In genomic region chr16:590165-590874, GRCh38 we compare ENCODE assay signal across 8 cellular contexts. TPM values are rescaled to one million over a fixed set of nuclear protein-coding genes. Genes with fewer than 3 reads are reported as not detected.
DNase-seq lines count a peak whose midpoint lies in the region; ATAC-seq and TF ChIP-seq lines count a peak whose summit lies in the region.

No MANE protein-coding gene starts in this region.

- ATAC-seq in naive thymus-derived CD8-positive, alpha-beta T cell: peak in 1 of 2 donors; percentile 0
- ATAC-seq in GM21529 (IDR thresholded peaks at IDR 0.05; ENCODE audit: unreplicated experiment): no peak

- TF ChIP-seq CTCF in dorsolateral prefrontal cortex (IDR thresholded peaks at IDR 0.05 in 54 of 56, conservative IDR thresholded peaks at IDR 0.05 in 2 of 56; ENCODE audit: low read depth in 1 of 56, partially characterized antibody in 56 of 56): peak in 1 of 56 donors; percentile 0

- H3K36me3 Mint-ChIP-seq in naive thymus-derived CD8-positive, alpha-beta T cell: peaks cover 0 to 2% (median 0%) of the 10 kb centered on the region in 3 donors

- no peaks in the 10 kb centered on the region for H3K27me3 Mint-ChIP-seq in naive thymus-derived CD8-positive, alpha-beta T cell

- intact Hi-C loops in dorsolateral prefrontal cortex (cut with DNase I): loop anchor here in 1 of 2 donors (5.0 kb wide), 1 partner anchor 47 kb away; the partner anchor contains the start of gene METTL26

- peak; percentile 75 for DNase-seq in DMS53 (lab: John Stamatoyannopoulos, UW)
- no peak for DNase-seq in DMS53 treated with DMSO at 0.1 percent for 48 hours (lab: John Stamatoyannopoulos, UW; ENCODE audit: unreplicated experiment)
- DNase-seq in M059J (ENCODE audit: low read depth): peak; percentile 31
- no peak for DNase-seq in dorsolateral prefrontal cortex
- DNase-seq in naive thymus-derived CD8-positive, alpha-beta T cell: peak in 1 of 10 donors; percentile 31
- no peak for DNase-seq in NCI-H1105 (lab: John Stamatoyannopoulos, UW)
- DNase-seq in NCI-H69 (lab: John Stamatoyannopoulos, UW): no peak

- H3K4me1 Mint-ChIP-seq in naive thymus-derived CD8-positive, alpha-beta T cell: peaks cover 24 to 46% (median 45%) of the 10 kb centered on the region in 4 donors

- H3K27me3 ChIP-seq in dorsolateral prefrontal cortex: no peaks in the 10 kb centered on the region

- H3K27ac Mint-ChIP-seq in naive thymus-derived CD8-positive, alpha-beta T cell: peak overlapping the region; percentile 74 to 98 (median 88)

- no peaks in the 10 kb centered on the region for H3K9me3 Mint-ChIP-seq in naive thymus-derived CD8-positive, alpha-beta T cell

- peak overlapping the region in 50 of 59 donors; percentile 32 to 88 (median 76) for H3K27ac ChIP-seq in dorsolateral prefrontal cortex

- H3K4me3 ChIP-seq in dorsolateral prefrontal cortex: peak overlapping the region; percentile 64 to 99 (median 89)

- POLR2A ChIA-PET in naive thymus-derived CD8-positive, alpha-beta T cell (lab: Charles Lee): interaction anchor here (0.6 to 1.2 kb wide), 4 partner anchors 41 to 99 kb away, joined by 3 to 5 read pairs (median 4); partner anchors contain the start of gene METTL26

- H3K4me3 Mint-ChIP-seq in naive thymus-derived CD8-positive, alpha-beta T cell: peak overlapping the region; percentile 73 to 98 (median 92)

RNA-seq across cellular contexts. Expression of gene RAB40C, which starts 0.5 kb away (rescaled TPM):
- total RNA-seq in M059J (2014; rRNA removed; shearing (Covaris generic)): 15.2 and 16.8 TPM in 2 replicates
- total RNA-seq in dorsolateral prefrontal cortex: 100 to 1,000 TPM in 1 of 120 experiments, 10 to 100 TPM in 119; 34.4 to 107 (median 63.1) TPM
- total RNA-seq in naive thymus-derived CD8-positive, alpha-beta T cell: 10 to 100 TPM; 18.6 to 19.9 TPM
- 10 to 100 TPM in 1 of 3 donors, 1 to 10 TPM in 2; 5.8 to 14.6 (median 6.2) TPM for polyA plus RNA-seq in naive thymus-derived CD8-positive, alpha-beta T cell

RNA-seq across cellular contexts. Expression of gene PIGQ, which starts 20.6 kb away (rescaled TPM):
- total RNA-seq in M059J (2014; rRNA removed; shearing (Covaris generic)): 35.9 and 43.8 TPM in 2 replicates
- 100 to 1,000 TPM in 8 of 120 experiments, 10 to 100 TPM in 112; 51.5 to 125 (median 72.9) TPM for total RNA-seq in dorsolateral prefrontal cortex
- total RNA-seq in naive thymus-derived CD8-positive, alpha-beta T cell: 10 to 100 TPM; 55.8 to 59.0 TPM
- polyA plus RNA-seq in naive thymus-derived CD8-positive, alpha-beta T cell: 10 to 100 TPM in 1 of 3 donors, 1 to 10 TPM in 2; 8.8 to 13.4 (median 9.3) TPM

RNA-seq across cellular contexts. Expression of gene NHLRC4, which starts 23.5 kb away (rescaled TPM):
- 0.12 TPM in 1 of 2 replicates, not detected in the other for total RNA-seq in M059J (2014; rRNA removed; shearing (Covaris generic))
- total RNA-seq in dorsolateral prefrontal cortex: 1 to 10 TPM in 19 of 120 experiments, under 1 TPM in 97, not detected in 4; 0.20 to 1.6 (median 0.60) TPM
- total RNA-seq in naive thymus-derived CD8-positive, alpha-beta T cell: 1 to 10 TPM; 4.7 to 5.3 TPM
- 1 to 10 TPM; 1.5 to 3.3 (median 1.7) TPM for polyA plus RNA-seq in naive thymus-derived CD8-positive, alpha-beta T cell

RNA-seq across cellular contexts. Expression of gene PRR35, which starts 30.1 kb away (rescaled TPM):
- total RNA-seq in M059J (2014; rRNA removed; shearing (Covaris generic)): not detected in 2 replicates
- under 1 TPM in 29 of 120 experiments, not detected in 91; 0.17 to 0.90 (median 0.28) TPM for total RNA-seq in dorsolateral prefrontal cortex
- not detected for total RNA-seq in naive thymus-derived CD8-positive, alpha-beta T cell
- not detected for polyA plus RNA-seq in naive thymus-derived CD8-positive, alpha-beta T cell

RNA-seq across cellular contexts. Expression of gene WFIKKN1, which starts 40.5 kb away (rescaled TPM):
- 0.62 and 2.9 TPM in 2 replicates for total RNA-seq in M059J (2014; rRNA removed; shearing (Covaris generic))
- 10 to 100 TPM in 3 of 120 experiments, 1 to 10 TPM in 117; 1.2 to 14.8 (median 4.0) TPM for total RNA-seq in dorsolateral prefrontal cortex
- total RNA-seq in naive thymus-derived CD8-positive, alpha-beta T cell: under 1 TPM; 0.47 to 0.57 TPM
- under 1 TPM in 1 of 3 donors, not detected in 2; 0.07 TPM for polyA plus RNA-seq in naive thymus-derived CD8-positive, alpha-beta T cell

Comparison
In these comparisons a context has a peak if more than half of its experiments do, and no peak if none do; other contexts are left out.
1. DNase-seq: peak in DMS53 (single experiment) and M059J (single experiment); none in DMS53 treated with DMSO at 0.1 percent for 48 hours (single experiment), dorsolateral prefrontal cortex (0 of 10), NCI-H1105 (single experiment) and NCI-H69 (single experiment).